25 cellular contexts compared by ENCODE assay signal in the genomic region with DNA sequence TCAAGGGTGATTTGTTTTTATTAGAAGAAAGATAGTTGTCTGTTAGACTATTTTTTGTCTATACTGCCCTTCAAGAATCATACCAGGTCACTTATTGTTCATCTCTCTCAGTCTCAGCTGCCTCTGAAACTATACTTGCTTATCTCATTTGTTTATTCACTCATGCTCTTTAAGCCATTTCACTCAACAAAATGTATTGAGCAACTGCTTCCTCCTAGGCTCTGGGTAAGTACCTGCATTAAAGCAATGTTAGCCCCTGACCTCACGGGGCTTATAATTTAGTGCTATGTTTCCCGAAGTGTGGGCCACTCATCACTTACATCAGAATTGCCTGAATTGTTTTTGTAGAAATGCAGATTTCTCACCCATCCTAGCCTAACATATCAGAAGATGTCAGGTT.
"Had no signal": no experiment of that assay in that cellular context is flagged by ENCODE, and none has a peak within 500 bp of the region (broad histone marks: within the 10 kb centered on the region; RNA-seq: fewer than 3 reads in every experiment).

No MANE protein-coding gene starts in this region.

- H3K4me1 Mint-ChIP-seq: activated CD4-positive, alpha-beta T cell treated with anti-CD3 and anti-CD28 coated beads, Interleukin-2, amount 10 ng/mL, durations not matched to agents 7 days and 5 days; activated naive CD4-positive, alpha-beta T cell treated with anti-CD3 and anti-CD28 coated beads, Interleukin-2, amount 10 ng/mL, durations not matched to agents 7 days and 5 days; activated naive CD8-positive, alpha-beta T cell treated with anti-CD3 and anti-CD28 coated beads, Interleukin-2, amount 50 U/mL, for 24 hours; immature natural killer cell; memory B cell; naive thymus-derived CD8-positive, alpha-beta T cell; stimulated activated memory B cell treated with anti-CD40 and anti-IgM and Interleukin-4, amounts not matched to agents 10 μg/mL and 1 μg/mL and 100 μg/mL, for 72 hours had no signal

- H3K27me3 Mint-ChIP-seq: activated CD4-positive, alpha-beta T cell treated with anti-CD3 and anti-CD28 coated beads, Interleukin-2, amount 10 ng/mL, durations not matched to agents 7 days and 5 days; activated naive CD4-positive, alpha-beta T cell treated with anti-CD3 and anti-CD28 coated beads, Interleukin-2, amount 10 ng/mL, durations not matched to agents 7 days and 5 days; activated naive CD8-positive, alpha-beta T cell treated with anti-CD3 and anti-CD28 coated beads, Interleukin-2, amount 50 U/mL, for 24 hours; stimulated activated memory B cell treated with anti-CD40 and anti-IgM and Interleukin-4, amounts not matched to agents 10 μg/mL and 1 μg/mL and 100 μg/mL, for 72 hours had no signal

- H3K27ac ChIP-seq: breast epithelium, epithelial cell of prostate, ovary, psoas muscle, right lobe of liver had no signal

- H3K27ac Mint-ChIP-seq: activated CD4-positive, alpha-beta T cell treated with anti-CD3 and anti-CD28 coated beads, Interleukin-2, amount 10 ng/mL, durations not matched to agents 7 days and 5 days; activated naive CD4-positive, alpha-beta T cell treated with anti-CD3 and anti-CD28 coated beads, Interleukin-2, amount 10 ng/mL, durations not matched to agents 7 days and 5 days; activated naive CD8-positive, alpha-beta T cell treated with anti-CD3 and anti-CD28 coated beads, Interleukin-2, amount 50 U/mL, for 24 hours; effector memory CD8-positive, alpha-beta T cell; immature natural killer cell; memory B cell; naive thymus-derived CD8-positive, alpha-beta T cell; stimulated activated memory B cell treated with anti-CD40 and anti-IgM and Interleukin-4, amounts not matched to agents 10 μg/mL and 1 μg/mL and 100 μg/mL, for 72 hours; T-helper 1 cell treated with Interleukin-12 subunit alpha and Interleukin-12 subunit beta and Interleukin-4 antibody, amounts not matched to agents 30 μg/mL and 1 μg/mL, for 36 hours had no signal

- ATAC-seq: activated CD4-positive, CD25-positive, alpha-beta regulatory T cell treated with anti-CD3 and anti-CD28 coated beads, Interleukin-2, amount 50 U/mL, for 24 hours; activated naive CD8-positive, alpha-beta T cell treated with anti-CD3 and anti-CD28 coated beads, Interleukin-2, amount 50 U/mL, for 24 hours; effector memory CD8-positive, alpha-beta T cell; heart left ventricle; left ventricle myocardium superior; naive thymus-derived CD8-positive, alpha-beta T cell; psoas muscle; right lobe of liver; stimulated activated memory B cell treated with anti-CD40 and anti-IgM and Interleukin-4, amounts not matched to agents 10 μg/mL and 1 μg/mL and 100 μg/mL, for 72 hours had no signal

- DNase-seq: activated CD4-positive, alpha-beta T cell treated with anti-CD3 and anti-CD28 coated beads, Interleukin-2, amount 10 ng/mL, durations not matched to agents 7 days and 5 days; activated CD8-positive, alpha-beta memory T cell treated with anti-CD3 and anti-CD28 coated beads, Interleukin-2, amount 50 U/mL, for 48 hours; activated effector memory CD4-positive, alpha-beta T cell treated with Interleukin-2 at 50 U/mL for 16 hours; activated naive CD4-positive, alpha-beta T cell treated with anti-CD3 and anti-CD28 coated beads, Interleukin-2, amount 10 ng/mL, durations not matched to agents 7 days and 5 days; activated naive CD8-positive, alpha-beta T cell treated with anti-CD3 and anti-CD28 coated beads, Interleukin-2, amount 50 U/mL, for 24 hours; activated T-cell treated with anti-CD3 and anti-CD28 coated beads, Interleukin-2, amount 50 U/mL, for 48 hours; aorta; dermis blood vessel endothelial cell; effector memory CD8-positive, alpha-beta T cell; heart left ventricle; immature natural killer cell; left ventricle myocardium superior; naive thymus-derived CD8-positive, alpha-beta T cell; ovary; psoas muscle; right lobe of liver; stimulated activated CD4-positive, alpha-beta T cell treated with anti-CD3 and anti-CD28 coated beads, Interleukin-4, amount 100 ng/mL, for 4 hours had no signal

- H3K4me3 ChIP-seq: breast epithelium, heart left ventricle, ovary, psoas muscle, right lobe of liver had no signal

- H3K9me3 ChIP-seq: breast epithelium, heart left ventricle, ovary, psoas muscle, right lobe of liver had no signal

- H3K9me3 Mint-ChIP-seq: activated CD4-positive, alpha-beta T cell treated with anti-CD3 and anti-CD28 coated beads, Interleukin-2, amount 10 ng/mL, durations not matched to agents 7 days and 5 days; activated naive CD4-positive, alpha-beta T cell treated with anti-CD3 and anti-CD28 coated beads, Interleukin-2, amount 10 ng/mL, durations not matched to agents 7 days and 5 days; activated naive CD8-positive, alpha-beta T cell treated with anti-CD3 and anti-CD28 coated beads, Interleukin-2, amount 50 U/mL, for 24 hours; effector memory CD8-positive, alpha-beta T cell; immature natural killer cell; memory B cell; stimulated activated memory B cell treated with anti-CD40 and anti-IgM and Interleukin-4, amounts not matched to agents 10 μg/mL and 1 μg/mL and 100 μg/mL, for 72 hours; T-helper 1 cell treated with Interleukin-12 subunit alpha and Interleukin-12 subunit beta and Interleukin-4 antibody, amounts not matched to agents 30 μg/mL and 1 μg/mL, for 36 hours had no signal

- H3K36me3 Mint-ChIP-seq: activated naive CD4-positive, alpha-beta T cell treated with anti-CD3 and anti-CD28 coated beads, Interleukin-2, amount 10 ng/mL, durations not matched to agents 7 days and 5 days; immature natural killer cell; memory B cell; naive thymus-derived CD8-positive, alpha-beta T cell; stimulated activated memory B cell treated with anti-CD40 and anti-IgM and Interleukin-4, amounts not matched to agents 10 μg/mL and 1 μg/mL and 100 μg/mL, for 72 hours had no signal

- FAIRE-seq: frontal cortex, urothelium cell line had no signal

- H3K27me3 ChIP-seq: breast epithelium, heart left ventricle, ovary, right lobe of liver had no signal

- H3K4me3 Mint-ChIP-seq: activated CD4-positive, alpha-beta T cell treated with anti-CD3 and anti-CD28 coated beads, Interleukin-2, amount 10 ng/mL, durations not matched to agents 7 days and 5 days; activated naive CD4-positive, alpha-beta T cell treated with anti-CD3 and anti-CD28 coated beads, Interleukin-2, amount 10 ng/mL, durations not matched to agents 7 days and 5 days; activated naive CD8-positive, alpha-beta T cell treated with anti-CD3 and anti-CD28 coated beads, Interleukin-2, amount 50 U/mL, for 24 hours; effector memory CD8-positive, alpha-beta T cell; immature natural killer cell; memory B cell; naive thymus-derived CD8-positive, alpha-beta T cell; stimulated activated memory B cell treated with anti-CD40 and anti-IgM and Interleukin-4, amounts not matched to agents 10 μg/mL and 1 μg/mL and 100 μg/mL, for 72 hours; T-helper 1 cell treated with Interleukin-12 subunit alpha and Interleukin-12 subunit beta and Interleukin-4 antibody, amounts not matched to agents 30 μg/mL and 1 μg/mL, for 36 hours had no signal

- H3K4me1 ChIP-seq: breast epithelium, right lobe of liver had no signal

- H3K36me3 ChIP-seq: breast epithelium, right lobe of liver had no signal
